In genomic region chr2:6580982-6581381, GRCh38 we compare ENCODE assay signal across 18 cellular contexts.
DNase-seq lines count a peak whose midpoint lies in the region; ATAC-seq and TF ChIP-seq lines count a peak whose summit lies in the region.
"Had no signal": no experiment of that assay in that cellular context is flagged by ENCODE, and none has a peak within 500 bp of the region (broad histone marks: within the 10 kb centered on the region; RNA-seq: fewer than 3 reads in every experiment).

No MANE protein-coding gene starts in this region.

- H3K36me3 ChIP-seq in BLaER1 (no peaks in the 10 kb centered on the region), MM.1S (replicated peaks; ENCODE audit: insufficient read depth, low read length) (no peaks in the 10 kb centered on the region)
- H3K36me3 ChIP-seq: uterus had no signal

- peak overlapping the region; percentile 54; the same call in 1 of the 2 replicates for H3K27ac ChIP-seq in BLaER1
- no peak overlapping the region for H3K27ac ChIP-seq in MM.1S (ENCODE audit: low read length)
- H3K27ac ChIP-seq: skin epidermis, uterus had no signal

- no peaks in the 10 kb centered on the region for H3K9me2 ChIP-seq in MM.1S (replicated peaks; ENCODE audit: insufficient read depth, low read length)

- ATAC-seq in GM19397 (IDR thresholded peaks at IDR 0.05; ENCODE audit: unreplicated experiment), result no peak

- H3K79me2 ChIP-seq in MM.1S (ENCODE audit: low read length), result no peaks in the 10 kb centered on the region

- H3K4me1 ChIP-seq in BLaER1 (peaks cover 13% of the 10 kb centered on the region), MM.1S (ENCODE audit: low read length) (no peaks in the 10 kb centered on the region)
- H3K4me1 ChIP-seq: uterus had no signal

- H4K20me1 ChIP-seq in BLaER1 (no peaks in the 10 kb centered on the region), MM.1S (ENCODE audit: insufficient read depth, low read length) (no peaks in the 10 kb centered on the region)

- no peaks in the 10 kb centered on the region for H3F3A ChIP-seq in MM.1S (ENCODE audit: insufficient read depth, low read length)

- H3K9ac ChIP-seq in BLaER1 (no peak overlapping the region), MM.1S (ENCODE audit: low read length) (no peak overlapping the region)

- no peak for TF ChIP-seq CTCF in MM.1S (IDR thresholded peaks at IDR 0.05; ENCODE audit: low read length)

- no peaks in the 10 kb centered on the region for H3K27me3 ChIP-seq in BLaER1
- H3K27me3 ChIP-seq in MM.1S (replicated peaks; ENCODE audit: insufficient read depth, low read length), result no peaks in the 10 kb centered on the region
- H3K27me3 ChIP-seq: uterus had no signal

- no peak overlapping the region for H3K4me3 ChIP-seq in BLaER1
- no peak overlapping the region for H3K4me3 ChIP-seq in MM.1S (ENCODE audit: low read length)
- H3K4me3 ChIP-seq: skin epidermis, uterus had no signal

- DNase-seq in HK-2 (ENCODE audit: unreplicated experiment) (peak; percentile 17), amniotic stem cell (lab: John Stamatoyannopoulos, UW) (peak; percentile 32), kidney tubule cell (ENCODE audit: low spot score) (peak; percentile 76), DMS114 treated with DMSO at 0.1 percent for 48 hours (lab: John Stamatoyannopoulos, UW; ENCODE audit: unreplicated experiment) (no peak), MM.1S (no peak)
- DNase-seq in stimulated activated CD4-positive, alpha-beta T cell treated with anti-CD3 and anti-CD28 coated beads, Interleukin-1b, Interleukin-23, amount 100 ng/mL, for 48 hours, result no peak
- DNase-seq: activated CD4-positive, CD25-positive, alpha-beta regulatory T cell treated with anti-CD3 and anti-CD28 coated beads, Interleukin-2, amount 50 U/mL, for 72 hours; activated CD8-positive, alpha-beta memory T cell treated with anti-CD3 and anti-CD28 coated beads, Interleukin-2, amount 50 U/mL, for 4 hours; activated naive CD4-positive, alpha-beta T cell treated with anti-CD3 and anti-CD28 coated beads for 36 hours; midbrain; NCI-H2029; NCI-H526 treated with DMSO at 0.1 percent for 48 hours; occipital lobe; T-helper 1 cell; uterus had no signal

- H3K9me3 ChIP-seq in BLaER1, result no peaks in the 10 kb centered on the region
- no peaks in the 10 kb centered on the region for H3K9me3 ChIP-seq in MM.1S (replicated peaks; ENCODE audit: insufficient read depth, low read length)
- H3K9me3 ChIP-seq: uterus had no signal

- H3K4me2 ChIP-seq in BLaER1 (peak overlapping the region; percentile 52), MM.1S (ENCODE audit: low read depth, low read length) (no peak overlapping the region)

- no peak overlapping the region for H2AFZ ChIP-seq in MM.1S (ENCODE audit: low read length)

Comparison
In these comparisons a context has a peak if more than half of its experiments do, and no peak if none do; other contexts are left out.
1. DNase-seq: peak in HK-2 (single experiment), amniotic stem cell (single experiment) and kidney tubule cell (single experiment); none in DMS114 treated with DMSO at 0.1 percent for 48 hours (single experiment), MM.1S (single experiment) and stimulated activated CD4-positive, alpha-beta T cell treated with anti-CD3 and anti-CD28 coated beads, Interleukin-1b, Interleukin-23, amount 100 ng/mL, for 48 hours (single experiment).